Comparison of ENCODE assay signal across 15 cellular contexts in the genomic region with DNA sequence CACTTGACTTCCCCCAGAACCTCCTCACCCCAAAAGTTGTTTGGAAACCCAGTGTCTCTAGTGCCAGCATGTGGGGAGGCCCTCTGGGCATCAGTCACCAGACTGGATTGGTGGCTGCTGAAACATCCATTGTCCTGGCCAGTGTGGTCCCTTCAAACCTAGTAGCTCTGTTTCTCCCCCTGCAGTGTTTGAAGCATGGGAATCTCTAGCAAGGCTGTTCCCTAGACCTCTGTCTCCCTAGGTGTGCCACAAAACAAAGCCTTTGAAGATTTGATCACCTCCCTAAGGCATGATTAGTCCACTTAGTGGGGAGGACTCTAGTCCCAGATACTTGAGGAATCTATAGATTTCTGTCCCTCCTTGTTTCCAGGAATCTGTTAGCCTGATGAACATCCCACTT.
"Had no signal": no experiment of that assay in that cellular context is flagged by ENCODE, and none has a peak within 500 bp of the region (broad histone marks: within the 10 kb centered on the region; RNA-seq: fewer than 3 reads in every experiment).

No MANE protein-coding gene starts in this region.

- H3K9me3 ChIP-seq: ascending aorta, tibial nerve had no signal

- DNase-seq: activated naive CD4-positive, alpha-beta T cell treated with anti-CD3 and anti-CD28 coated beads for 36 hours; activated naive CD8-positive, alpha-beta T cell treated with anti-CD3 and anti-CD28 coated beads, Interleukin-2, amount 50 U/mL, for 24 hours; foreskin keratinocyte; head of caudate nucleus; naive thymus-derived CD8-positive, alpha-beta T cell; nucleus accumbens; posterior cingulate gyrus; retina; stimulated activated CD4-positive, alpha-beta T cell treated with anti-CD3 and anti-CD28 coated beads, Interleukin-4, amount 100 ng/mL, for 1 hour; stimulated activated naive CD4-positive, alpha-beta T cell; T-cell; T-helper 9 cell had no signal

- H3K27ac ChIP-seq: ascending aorta, foreskin keratinocyte, tibial nerve had no signal

- H3K27me3 ChIP-seq: ascending aorta, foreskin keratinocyte, tibial nerve had no signal

- H3K4me3 ChIP-seq: ascending aorta, lung, tibial nerve had no signal

- H3K36me3 ChIP-seq: ascending aorta, tibial nerve had no signal
